ENCODE assay signal across 20 cellular contexts in genomic region chr3:24359645-24360462, GRCh38.
DNase-seq lines count a peak whose midpoint lies in the region; ATAC-seq, FAIRE-seq and TF ChIP-seq lines count a peak whose summit lies in the region.
"Had no signal": no experiment of that assay in that cellular context is flagged by ENCODE, and none has a peak within 500 bp of the region (broad histone marks: within the 10 kb centered on the region; RNA-seq: fewer than 3 reads in every experiment).

No MANE protein-coding gene starts in this region.

- H3K4me2 ChIP-seq in keratinocyte (ENCODE audit: control insufficient read depth, extremely low read depth, insufficient read depth, low read depth, low read length): no peak overlapping the region

- ATAC-seq in Right ventricle myocardium superior (ENCODE audit: poor library complexity) (peak; percentile 53), right cardiac atrium (no peak), body of pancreas (no peak)
- ATAC-seq: left lung had no signal

- WGBS in right cardiac atrium: 74% methylated on average over 5 of the region's 5 CpGs
- WGBS in body of pancreas, 2 donors: 66 to 69% methylated on average over 5 of the region's 5 CpGs

- CTCF ChIA-PET in activated naive CD4-positive, alpha-beta T cell treated with anti-CD3 and anti-CD28 coated beads, Interleukin-2, amount 10 ng/mL, durations not matched to agents 7 days and 5 days (lab: Charles Lee): no interaction called here

- H4K20me1 ChIP-seq in keratinocyte (ENCODE audit: control insufficient read depth, extremely low read depth, insufficient read depth, low read length): no peaks in the 10 kb centered on the region

- no peaks in the 10 kb centered on the region for H3K9me1 ChIP-seq in keratinocyte (ENCODE audit: control insufficient read depth, extremely low read depth, insufficient read depth, low read length)

- no peak for TF ChIP-seq POLR2A in body of pancreas (IDR thresholded peaks at IDR 0.05)

- H3K9ac ChIP-seq in keratinocyte (ENCODE audit: control insufficient read depth, extremely low read depth, insufficient read depth, low read length): no peak overlapping the region

- H3K4me3 ChIP-seq in right cardiac atrium (ENCODE audit: low read length) (no peak overlapping the region), body of pancreas (no peak overlapping the region), keratinocyte (ENCODE audit: control insufficient read depth in 2 of 3, extremely low read depth in 1 of 3, insufficient read depth in 2 of 3, low read depth in 1 of 3, low read length in 3 of 3) (no peak overlapping the region), tibial artery (no peak overlapping the region)
- H3K4me3 ChIP-seq: heart left ventricle, left lung, SJCRH30 had no signal

- no peak overlapping the region for H3K27ac Mint-ChIP-seq in activated naive CD4-positive, alpha-beta T cell treated with anti-CD3 and anti-CD28 coated beads, Interleukin-2, amount 10 ng/mL, durations not matched to agents 7 days and 5 days
- no peak overlapping the region for H3K27ac Mint-ChIP-seq in activated CD4-positive, alpha-beta T cell treated with anti-CD3 and anti-CD28 coated beads, Interleukin-2, amount 10 ng/mL, durations not matched to agents 24 days and 14 days
- H3K27ac Mint-ChIP-seq: naive B cell had no signal

- H3K9me3 ChIP-seq in right cardiac atrium (ENCODE audit: control insufficient read depth, low read length): no peaks in the 10 kb centered on the region
- H3K9me3 ChIP-seq in body of pancreas: no peaks in the 10 kb centered on the region
- H3K9me3 ChIP-seq in keratinocyte (ENCODE audit: control insufficient read depth, low read depth, low read length): no peaks in the 10 kb centered on the region
- H3K9me3 ChIP-seq in tibial artery: no peaks in the 10 kb centered on the region
- H3K9me3 ChIP-seq: left lung, SJCRH30 had no signal

- no peaks in the 10 kb centered on the region for H3K9me3 Mint-ChIP-seq in activated naive CD4-positive, alpha-beta T cell treated with anti-CD3 and anti-CD28 coated beads, Interleukin-2, amount 10 ng/mL, durations not matched to agents 7 days and 5 days
- no peaks in the 10 kb centered on the region for H3K9me3 Mint-ChIP-seq in activated CD4-positive, alpha-beta T cell treated with anti-CD3 and anti-CD28 coated beads, Interleukin-2, amount 10 ng/mL, durations not matched to agents 24 days and 14 days

- DNase-seq in Right ventricle myocardium superior (no peak), right cardiac atrium (no peak), body of pancreas (peak in 3 of 4 donors; percentile 22 to 50 (median 24)), keratinocyte (ENCODE audit: low read depth, low spot score) (no peak), tibial artery (no peak), NCI-H2171 (lab: John Stamatoyannopoulos, UW) (no peak)
- no peak for DNase-seq in activated naive CD4-positive, alpha-beta T cell treated with anti-CD3 and anti-CD28 coated beads, Interleukin-2, amount 10 ng/mL, durations not matched to agents 7 days and 5 days
- no peak for DNase-seq in activated CD4-positive, alpha-beta T cell treated with anti-CD3 and anti-CD28 coated beads, Interleukin-2, amount 10 ng/mL, durations not matched to agents 24 days and 14 days
- DNase-seq: activated CD8-positive, alpha-beta memory T cell treated with anti-CD3 and anti-CD28 coated beads for 24 hours; activated gamma-delta T cell; heart left ventricle; left lung; naive B cell; NCI-H774; retina; SJCRH30; stimulated activated CD4-positive, alpha-beta T cell treated with anti-CD3 and anti-CD28 coated beads, Interleukin-4, amount 100 ng/mL, for 4 hours had no signal

- H3K27ac ChIP-seq in right cardiac atrium (ENCODE audit: low read length): no peak overlapping the region
- H3K27ac ChIP-seq in body of pancreas: no peak overlapping the region
- H3K27ac ChIP-seq in keratinocyte (ENCODE audit: control insufficient read depth, insufficient read depth, low read length): no peak overlapping the region
- H3K27ac ChIP-seq in tibial artery: peak overlapping the region; percentile 23 to 56
- H3K27ac ChIP-seq: heart left ventricle, left lung, SJCRH30 had no signal

- no peak overlapping the region for H3K4me3 Mint-ChIP-seq in activated naive CD4-positive, alpha-beta T cell treated with anti-CD3 and anti-CD28 coated beads, Interleukin-2, amount 10 ng/mL, durations not matched to agents 7 days and 5 days
- no peak overlapping the region for H3K4me3 Mint-ChIP-seq in activated CD4-positive, alpha-beta T cell treated with anti-CD3 and anti-CD28 coated beads, Interleukin-2, amount 10 ng/mL, durations not matched to agents 24 days and 14 days
- H3K4me3 Mint-ChIP-seq: naive B cell had no signal

- intact Hi-C loops in Right ventricle myocardium superior (cut with DNase I) (loop anchor here (10.0 kb wide), 1 partner anchor 135 kb away; the partner anchor contains the start of gene THRB), right cardiac atrium (cut with DNase I) (no loop called here), body of pancreas (cut with DNase I) (no loop called here), tibial artery (cut with DNase I; ENCODE audit: low total_unique reads) (loop anchor here (10.0 kb wide), 1 partner anchor 135 kb away; the partner anchor contains the start of gene THRB)
- intact Hi-C loops in activated CD4-positive, alpha-beta T cell treated with anti-CD3 and anti-CD28 coated beads, Interleukin-2, amount 10 ng/mL, durations not matched to agents 24 days and 14 days (cut with micrococcal nuclease): no loop called here

- H3K4me1 ChIP-seq in right cardiac atrium (ENCODE audit: control insufficient read depth, insufficient read depth, low read length) (no peaks in the 10 kb centered on the region), body of pancreas (peaks cover 25% of the 10 kb centered on the region), keratinocyte (ENCODE audit: control insufficient read depth, extremely low read depth, insufficient read depth, low read length) (peaks cover 9% of the 10 kb centered on the region), tibial artery (peaks cover 9 to 94% (median 49%) of the 10 kb centered on the region in 4 donors)
- H3K4me1 ChIP-seq: SJCRH30 had no signal

- TF ChIP-seq CTCF in body of pancreas (IDR thresholded peaks at IDR 0.05) (peak in 5 of 7 experiments; percentile 19 to 59 (median 37)), keratinocyte (optimal IDR thresholded peaks at IDR 0.05 in 1 of 3, IDR thresholded peaks at IDR 0.05 in 1 of 3, conservative IDR thresholded peaks at IDR 0.05 in 1 of 3; ENCODE audit: extremely low read depth in 1 of 3, insufficient read depth in 2 of 3, low read length in 3 of 3) (peak in 2 of 3 experiments; percentile 20 to 40), tibial artery (IDR thresholded peaks at IDR 0.05) (peak; percentile 30 to 31)

- no peaks in the 10 kb centered on the region for H3K27me3 Mint-ChIP-seq in activated naive CD4-positive, alpha-beta T cell treated with anti-CD3 and anti-CD28 coated beads, Interleukin-2, amount 10 ng/mL, durations not matched to agents 7 days and 5 days
- H3K27me3 Mint-ChIP-seq in activated CD4-positive, alpha-beta T cell treated with anti-CD3 and anti-CD28 coated beads, Interleukin-2, amount 10 ng/mL, durations not matched to agents 24 days and 14 days: no peaks in the 10 kb centered on the region

- H3K36me3 ChIP-seq in body of pancreas (replicated peaks in 1 of 2; ENCODE audit: insufficient read depth in 1 of 2, low read depth in 2 of 2) (no peaks in the 10 kb centered on the region), keratinocyte (ENCODE audit: control insufficient read depth in 2 of 2, extremely low read depth in 1 of 2, insufficient read depth in 2 of 2, low read length in 2 of 2) (no peaks in the 10 kb centered on the region), tibial artery (no peaks in the 10 kb centered on the region)
- H3K36me3 ChIP-seq: heart left ventricle, left lung, SJCRH30 had no signal

- FAIRE-seq in keratinocyte (lab: Jason Lieb, UNC): no peak
- FAIRE-seq: endometrium, GM12892, TTC549 had no signal

- dilution Hi-C loops in keratinocyte (cut with MboI; ENCODE audit: extremely low pct_ligation_motif_present, low sequenced_read_pairs): no loop called here

- H3K27me3 ChIP-seq in right cardiac atrium (ENCODE audit: control insufficient read depth, insufficient read depth) (no peaks in the 10 kb centered on the region), body of pancreas (no peaks in the 10 kb centered on the region), keratinocyte (ENCODE audit: control insufficient read depth, extremely low read depth, insufficient read depth, low read length) (no peaks in the 10 kb centered on the region), tibial artery (no peaks in the 10 kb centered on the region)
- H3K27me3 ChIP-seq: heart left ventricle, left lung, SJCRH30 had no signal

- H3K36me3 Mint-ChIP-seq in activated naive CD4-positive, alpha-beta T cell treated with anti-CD3 and anti-CD28 coated beads, Interleukin-2, amount 10 ng/mL, durations not matched to agents 7 days and 5 days: no peaks in the 10 kb centered on the region
- no peaks in the 10 kb centered on the region for H3K36me3 Mint-ChIP-seq in activated CD4-positive, alpha-beta T cell treated with anti-CD3 and anti-CD28 coated beads, Interleukin-2, amount 10 ng/mL, durations not matched to agents 24 days and 14 days (ENCODE audit: low read depth)
- H3K36me3 Mint-ChIP-seq: naive B cell had no signal

- no peaks in the 10 kb centered on the region for H3K79me2 ChIP-seq in keratinocyte (ENCODE audit: control insufficient read depth, insufficient read depth, low read length)

- H2AFZ ChIP-seq in keratinocyte (ENCODE audit: control insufficient read depth, low read length): no peak overlapping the region

- no peaks in the 10 kb centered on the region for H3K4me1 Mint-ChIP-seq in activated naive CD4-positive, alpha-beta T cell treated with anti-CD3 and anti-CD28 coated beads, Interleukin-2, amount 10 ng/mL, durations not matched to agents 7 days and 5 days
- H3K4me1 Mint-ChIP-seq in activated CD4-positive, alpha-beta T cell treated with anti-CD3 and anti-CD28 coated beads, Interleukin-2, amount 10 ng/mL, durations not matched to agents 24 days and 14 days: no peaks in the 10 kb centered on the region
- H3K4me1 Mint-ChIP-seq: naive B cell had no signal

Comparison
In these comparisons a context has a peak if more than half of its experiments do, and no peak if none do; other contexts are left out.
1. intact Hi-C loops: an anchor here in Right ventricle myocardium superior (10.0 kb wide) and tibial artery (10.0 kb wide); none called in right cardiac atrium, body of pancreas and activated CD4-positive, alpha-beta T cell treated with anti-CD3 and anti-CD28 coated beads, Interleukin-2, amount 10 ng/mL, durations not matched to agents 24 days and 14 days.
2. DNase-seq: peak in body of pancreas (3 of 4); none in Right ventricle myocardium superior (single experiment), right cardiac atrium (0 of 3), keratinocyte (single experiment), tibial artery (0 of 2), activated naive CD4-positive, alpha-beta T cell treated with anti-CD3 and anti-CD28 coated beads, Interleukin-2, amount 10 ng/mL, durations not matched to agents 7 days and 5 days (single experiment), NCI-H2171 (single experiment) and activated CD4-positive, alpha-beta T cell treated with anti-CD3 and anti-CD28 coated beads, Interleukin-2, amount 10 ng/mL, durations not matched to agents 24 days and 14 days (single experiment).
3. H3K27ac ChIP-seq: peak in tibial artery (2 of 2); none in right cardiac atrium (single experiment), body of pancreas (0 of 4) and keratinocyte (single experiment).
4. Peak in every context shown above with its lines, with median percentiles within 50 percentile points of each other: CTCF ChIP-seq.